1 cellular context compared by ENCODE assay signal in the genomic region with DNA sequence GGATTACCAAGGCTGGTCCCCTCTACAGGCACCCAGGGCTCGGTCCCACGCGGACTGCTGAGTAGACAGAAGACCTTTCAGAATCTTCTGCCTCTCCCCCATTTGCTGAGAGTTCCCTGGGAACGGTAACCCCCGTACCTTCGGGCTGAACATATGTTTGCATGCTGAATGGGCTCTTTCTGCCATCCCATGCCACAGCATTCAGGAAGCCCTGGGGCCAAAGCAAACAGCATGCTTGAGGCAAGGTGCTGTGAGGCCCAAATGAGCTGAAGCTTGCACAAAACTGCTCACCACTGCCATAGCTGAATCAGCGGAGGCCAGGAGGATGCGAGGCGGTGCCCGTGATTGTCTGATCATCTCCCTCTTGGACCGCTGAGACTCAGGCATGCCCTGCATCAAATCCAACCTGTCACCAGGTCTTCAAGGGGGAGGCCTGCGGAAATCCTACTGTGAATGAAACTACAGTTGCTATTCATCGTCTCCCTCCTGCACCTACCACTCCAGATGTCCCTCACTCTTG.
TF ChIP-seq lines count a peak whose summit lies in the region.

No MANE protein-coding gene starts in this region.

TF ChIP-seq in IMR-90, 13 proteins besides CTCF, POLR2A, EP300 and RAD21 (continued from another document):
- TF ChIP-seq, protein P1, sequence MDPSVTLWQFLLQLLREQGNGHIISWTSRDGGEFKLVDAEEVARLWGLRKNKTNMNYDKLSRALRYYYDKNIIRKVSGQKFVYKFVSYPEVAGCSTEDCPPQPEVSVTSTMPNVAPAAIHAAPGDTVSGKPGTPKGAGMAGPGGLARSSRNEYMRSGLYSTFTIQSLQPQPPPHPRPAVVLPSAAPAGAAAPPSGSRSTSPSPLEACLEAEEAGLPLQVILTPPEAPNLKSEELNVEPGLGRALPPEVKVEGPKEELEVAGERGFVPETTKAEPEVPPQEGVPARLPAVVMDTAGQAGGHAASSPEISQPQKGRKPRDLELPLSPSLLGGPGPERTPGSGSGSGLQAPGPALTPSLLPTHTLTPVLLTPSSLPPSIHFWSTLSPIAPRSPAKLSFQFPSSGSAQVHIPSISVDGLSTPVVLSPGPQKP (IDR thresholded peaks at IDR 0.05; ENCODE audit: borderline replicate concordance, low read depth, low read length), result no peak
- no peak for TF ChIP-seq MXI1 (IDR thresholded peaks at IDR 0.05; ENCODE audit: borderline replicate concordance, low read depth, low read length)
